Comparison of ENCODE assay signal across 1 cellular context in genomic region chr19:11356074-11356397, GRCh38.
TF ChIP-seq lines count a peak whose summit lies in the region.

No MANE protein-coding gene starts in this region.

TF ChIP-seq in HCT116, 20 proteins besides CTCF, POLR2A, EP300 and RAD21 (continued from another document):
- TF ChIP-seq ZBTB33 (IDR thresholded peaks at IDR 0.05; ENCODE audit: extremely low read depth, insufficient replicate concordance, low read length), result no peak
- no peak for TF ChIP-seq ZFX (IDR thresholded peaks at IDR 0.05)
- TF ChIP-seq SRF (IDR thresholded peaks at IDR 0.05; ENCODE audit: low read depth), result no peak
- TF ChIP-seq YY1 (IDR thresholded peaks at IDR 0.05; ENCODE audit: extremely low read depth, insufficient replicate concordance, low read depth, low read length), result no peak
- TF ChIP-seq, protein P1, sequence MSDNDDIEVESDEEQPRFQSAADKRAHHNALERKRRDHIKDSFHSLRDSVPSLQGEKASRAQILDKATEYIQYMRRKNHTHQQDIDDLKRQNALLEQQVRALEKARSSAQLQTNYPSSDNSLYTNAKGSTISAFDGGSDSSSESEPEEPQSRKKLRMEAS (IDR thresholded peaks at IDR 0.05), result no peak
